Comparison of ENCODE assay signal across 29 cellular contexts in genomic region chr10:91042069-91042468, GRCh38.
"Had no signal": no experiment of that assay in that cellular context is flagged by ENCODE, and none has a peak within 500 bp of the region (broad histone marks: within the 10 kb centered on the region; RNA-seq: fewer than 3 reads in every experiment).

No MANE protein-coding gene starts in this region.

- H3K36me3 ChIP-seq: colonic mucosa, gastrocnemius medialis, heart left ventricle, sigmoid colon, spleen, thyroid gland, upper lobe of right lung had no signal

- H3K4me1 ChIP-seq: colonic mucosa, sigmoid colon, spleen, thyroid gland, upper lobe of right lung had no signal

- H3K27ac ChIP-seq: colonic mucosa, dorsolateral prefrontal cortex, heart left ventricle, sigmoid colon, spleen, thyroid gland, upper lobe of right lung had no signal

- ATAC-seq: activated CD4-positive, alpha-beta T cell treated with anti-CD3 and anti-CD28 coated beads for 36 hours; effector memory CD8-positive, alpha-beta T cell; esophagus mucosa; gastrocnemius medialis; heart left ventricle; left colon; naive thymus-derived CD4-positive, alpha-beta T cell; upper lobe of right lung had no signal

- H3K4me3 ChIP-seq: colonic mucosa, dorsolateral prefrontal cortex, gastrocnemius medialis, heart left ventricle, lung, sigmoid colon, spleen, thyroid gland, upper lobe of right lung had no signal

- DNase-seq: activated B cell treated with CpG ODN at 0.5 μM for 24 hours; activated CD4-positive, alpha-beta T cell treated with anti-CD3 and anti-CD28 coated beads for 36 hours; activated CD4-positive, alpha-beta T cell treated with anti-CD3 and anti-CD28 coated beads, Interleukin-2, amount 50 U/mL, for 4 hours; activated CD8-positive, alpha-beta memory T cell treated with anti-CD3 and anti-CD28 coated beads for 24 hours; activated CD8-positive, alpha-beta memory T cell treated with anti-CD3 and anti-CD28 coated beads, Interleukin-2, amount 50 U/mL, for 4 hours; activated naive CD4-positive, alpha-beta T cell treated with anti-CD3 and anti-CD28 coated beads for 36 hours; activated naive CD8-positive, alpha-beta T cell treated with anti-CD3 and anti-CD28 coated beads, Interleukin-2, amount 10 ng/mL, durations not matched to agents 7 days and 5 days; activated T-cell treated with anti-CD3 and anti-CD28 coated beads, Interleukin-2, amount 50 U/mL, for 24 hours; amygdala; colonic mucosa; dorsolateral prefrontal cortex; effector memory CD8-positive, alpha-beta T cell; gastrocnemius medialis; heart left ventricle; left colon; naive thymus-derived CD4-positive, alpha-beta T cell; posterior cingulate gyrus; sigmoid colon; spleen; stimulated activated CD4-positive, alpha-beta T cell treated with anti-CD3 and anti-CD28 coated beads, Interleukin-4, amount 100 ng/mL, for 1 hour; substantia nigra; T1000; thyroid gland; upper lobe of right lung had no signal

- H3K27me3 ChIP-seq: colonic mucosa, dorsolateral prefrontal cortex, gastrocnemius medialis, heart left ventricle, sigmoid colon, spleen, thyroid gland, upper lobe of right lung had no signal

- FAIRE-seq: bronchial epithelial cell, endothelial cell of umbilical vein, keratinocyte had no signal

- H3K9me3 ChIP-seq: colonic mucosa, gastrocnemius medialis, heart left ventricle, sigmoid colon, spleen, thyroid gland, upper lobe of right lung had no signal
